Comparison of ENCODE assay signal across 1 cellular context in genomic region chr19:16078759-16079707, GRCh38.
A peak's percentile ranks its signal among the peaks of the same experiment; 100 is the strongest.
TF ChIP-seq lines count a peak whose summit lies in the region.

No MANE protein-coding gene starts in this region.

TF ChIP-seq in K562, 482 proteins besides CTCF, POLR2A, EP300 and RAD21 (continued from another document and continues in another):
- TF ChIP-seq CLOCK (CRISPR knock-in tag; IDR thresholded peaks at IDR 0.05; ENCODE audit: borderline replicate concordance) (no peak), ZNF133 (CRISPR knock-in tag; IDR thresholded peaks at IDR 0.05) (no peak), CTCFL (IDR thresholded peaks at IDR 0.05; ENCODE audit: borderline replicate concordance, insufficient read depth, low read depth, low read length, poor library complexity, severe bottlenecking) (no peak), FUS (optimal IDR thresholded peaks at IDR 0.05; ENCODE audit: low read depth, low read length) (no peak), POLR2B (IDR thresholded peaks at IDR 0.05; ENCODE audit: low read depth, partially characterized antibody) (peak; percentile 43), TCF7 (IDR thresholded peaks at IDR 0.05; ENCODE audit: borderline replicate concordance) (peak; percentile 58; the same call in 1 of the 2 replicates), ZNF282 (CRISPR knock-in tag; IDR thresholded peaks at IDR 0.05) (no peak), CCNT2 (IDR thresholded peaks at IDR 0.05; ENCODE audit: borderline replicate concordance, extremely low read depth, insufficient read length, low read depth, low read length) (peak; percentile 98), ZBTB7A (IDR thresholded peaks at IDR 0.05; ENCODE audit: borderline replicate concordance, control insufficient read depth, low read depth, low read length) (no peak), PHF20 (IDR thresholded peaks at IDR 0.05; ENCODE audit: partially characterized antibody) (no peak), FOXP1 (CRISPR knock-in tag; IDR thresholded peaks at IDR 0.05) (no peak), PHB2 (IDR thresholded peaks at IDR 0.05; ENCODE audit: low read depth) (0 out of 2 replicates have a peak, but pooled peaks have one; percentile 33), PRDM10 (IDR thresholded peaks at IDR 0.05; ENCODE audit: partially characterized antibody) (no peak), ZNF507 (tag; conservative IDR thresholded peaks at IDR 0.05) (no peak), XRCC5 (IDR thresholded peaks at IDR 0.05; ENCODE audit: low read depth, low read length) (no peak), NFE2 (IDR thresholded peaks at IDR 0.05; ENCODE audit: low read depth) (peak; percentile 99), MEF2D (tag; conservative IDR thresholded peaks at IDR 0.05; ENCODE audit: low read depth) (peak; percentile 79; the same call in 1 of the 2 replicates), NUFIP1 (IDR thresholded peaks at IDR 0.05; ENCODE audit: partially characterized antibody) (peak; percentile 33), ZNF644 (tag; IDR thresholded peaks at IDR 0.05; ENCODE audit: low read depth) (peak; percentile 89), CREB1 (IDR thresholded peaks at IDR 0.05) (peak; percentile 47; the same call in 1 of the 2 replicates), CREB1 (CRISPR knock-in tag; IDR thresholded peaks at IDR 0.05) (no peak), TRIM25 (IDR thresholded peaks at IDR 0.05; ENCODE audit: borderline replicate concordance) (no peak), NR1H2 (CRISPR knock-in tag; IDR thresholded peaks at IDR 0.05) (no peak), SMARCA4 (IDR thresholded peaks at IDR 0.05) (peak; percentile 96), ATF7 (IDR thresholded peaks at IDR 0.05) (peak; percentile 78), HNRNPH1 (optimal IDR thresholded peaks at IDR 0.05; ENCODE audit: low read depth, low read length) (no peak), MYBL2 (IDR thresholded peaks at IDR 0.05; ENCODE audit: low read depth) (peak; percentile 42; the same call in 1 of the 2 replicates), MYBL2 (CRISPR knock-in tag; IDR thresholded peaks at IDR 0.05; ENCODE audit: borderline replicate concordance) (no peak), TCF3 (CRISPR knock-in tag; IDR thresholded peaks at IDR 0.05) (peak; percentile 95), SOX6 (IDR thresholded peaks at IDR 0.05) (peak; percentile 92), NCOA2 (IDR thresholded peaks at IDR 0.05; ENCODE audit: partially characterized antibody in 2 of 2) (no peak), MXI1 (IDR thresholded peaks at IDR 0.05; ENCODE audit: low read depth, low read length) (peak; percentile 76), MITF (IDR thresholded peaks at IDR 0.05) (no peak), ZNF518B (CRISPR knock-in tag; IDR thresholded peaks at IDR 0.05) (no peak), NFYB (IDR thresholded peaks at IDR 0.05; ENCODE audit: extremely low read depth, insufficient read length) (no peak), ELF1 (tag; IDR thresholded peaks at IDR 0.05) (peak; percentile 76), BCL6 (CRISPR knock-in tag; IDR thresholded peaks at IDR 0.05) (no peak), MTA1 (IDR thresholded peaks at IDR 0.05; ENCODE audit: borderline replicate concordance) (peak; percentile 22; the same call in 1 of the 2 replicates), ZNF277 (CRISPR knock-in tag; IDR thresholded peaks at IDR 0.05; ENCODE audit: borderline replicate concordance) (no peak), ZNF184 (CRISPR knock-in tag; IDR thresholded peaks at IDR 0.05) (no peak), SRSF1 (IDR thresholded peaks at IDR 0.05; ENCODE audit: low read depth, low read length) (no peak), KHSRP (IDR thresholded peaks at IDR 0.05) (peak; percentile 67; the same call in 1 of the 2 replicates), FOXM1 (IDR thresholded peaks at IDR 0.05; ENCODE audit: low read depth) (peak; percentile 97), FOXM1 (CRISPR knock-in tag; IDR thresholded peaks at IDR 0.05; ENCODE audit: low read depth) (no peak), TCFL5 (CRISPR knock-in tag; conservative IDR thresholded peaks at IDR 0.05) (no peak), ZNF24 (IDR thresholded peaks at IDR 0.05) (no peak), NR4A1 (CRISPR knock-in tag; IDR thresholded peaks at IDR 0.05) (no peak), NR4A1 (tag; IDR thresholded peaks at IDR 0.05) (peak; percentile 64; the same call in 1 of the 2 replicates), NCOA4 (IDR thresholded peaks at IDR 0.05; ENCODE audit: partially characterized antibody) (peak; percentile 28), ZNF764 (CRISPR knock-in tag; IDR thresholded peaks at IDR 0.05; ENCODE audit: low read depth) (no peak), PHF21A (IDR thresholded peaks at IDR 0.05; ENCODE audit: borderline replicate concordance, low read depth) (peak; percentile 51; the same call in 1 of the 2 replicates), PCBP1 (IDR thresholded peaks at IDR 0.05; ENCODE audit: low read depth, low read length, poor library complexity, severe bottlenecking) (no peak), ZBED1 (IDR thresholded peaks at IDR 0.05) (0 out of 2 replicates have a peak, but pooled peaks have one; percentile 56), LCOR (CRISPR knock-in tag; IDR thresholded peaks at IDR 0.05) (peak; percentile 78), U2AF2 (optimal IDR thresholded peaks at IDR 0.05; ENCODE audit: low read depth, low read length) (no peak), NRF1 (conservative IDR thresholded peaks at IDR 0.05 in 1 of 2, IDR thresholded peaks at IDR 0.05 in 1 of 2) (peak; percentile 35 to 53; a peak in 3 of 4 replicates)
